In genomic region chr1:161001068-161001467, GRCh38 we compare ENCODE assay signal across 2 cellular contexts.
TF ChIP-seq lines count a peak whose summit lies in the region.

No MANE protein-coding gene starts in this region.

TF ChIP-seq in SK-N-SH treated with all-trans-retinoic acid at 6 μM for 48 hours, 23 proteins besides CTCF, POLR2A, EP300 and RAD21 (continued from another document):
- no peak for TF ChIP-seq ZNF8 (CRISPR knock-in tag; IDR thresholded peaks at IDR 0.05)
- TF ChIP-seq ZFP30 (CRISPR knock-in tag; IDR thresholded peaks at IDR 0.05) = no peak
- TF ChIP-seq ZNF70 (CRISPR knock-in tag; IDR thresholded peaks at IDR 0.05) = no peak
- no peak for TF ChIP-seq ARNTL (CRISPR knock-in tag; IDR thresholded peaks at IDR 0.05; ENCODE audit: borderline replicate concordance, low read depth)
- TF ChIP-seq GLIS3 (CRISPR knock-in tag; IDR thresholded peaks at IDR 0.05) = no peak
- no peak for TF ChIP-seq CSRNP3 (CRISPR knock-in tag; IDR thresholded peaks at IDR 0.05)
- no peak for TF ChIP-seq ESRRG (CRISPR knock-in tag; IDR thresholded peaks at IDR 0.05)
- no peak for TF ChIP-seq TOX (CRISPR knock-in tag; IDR thresholded peaks at IDR 0.05; ENCODE audit: borderline replicate concordance)
- no peak for TF ChIP-seq SNAI2 (CRISPR knock-in tag; IDR thresholded peaks at IDR 0.05)
- TF ChIP-seq, protein P1, sequence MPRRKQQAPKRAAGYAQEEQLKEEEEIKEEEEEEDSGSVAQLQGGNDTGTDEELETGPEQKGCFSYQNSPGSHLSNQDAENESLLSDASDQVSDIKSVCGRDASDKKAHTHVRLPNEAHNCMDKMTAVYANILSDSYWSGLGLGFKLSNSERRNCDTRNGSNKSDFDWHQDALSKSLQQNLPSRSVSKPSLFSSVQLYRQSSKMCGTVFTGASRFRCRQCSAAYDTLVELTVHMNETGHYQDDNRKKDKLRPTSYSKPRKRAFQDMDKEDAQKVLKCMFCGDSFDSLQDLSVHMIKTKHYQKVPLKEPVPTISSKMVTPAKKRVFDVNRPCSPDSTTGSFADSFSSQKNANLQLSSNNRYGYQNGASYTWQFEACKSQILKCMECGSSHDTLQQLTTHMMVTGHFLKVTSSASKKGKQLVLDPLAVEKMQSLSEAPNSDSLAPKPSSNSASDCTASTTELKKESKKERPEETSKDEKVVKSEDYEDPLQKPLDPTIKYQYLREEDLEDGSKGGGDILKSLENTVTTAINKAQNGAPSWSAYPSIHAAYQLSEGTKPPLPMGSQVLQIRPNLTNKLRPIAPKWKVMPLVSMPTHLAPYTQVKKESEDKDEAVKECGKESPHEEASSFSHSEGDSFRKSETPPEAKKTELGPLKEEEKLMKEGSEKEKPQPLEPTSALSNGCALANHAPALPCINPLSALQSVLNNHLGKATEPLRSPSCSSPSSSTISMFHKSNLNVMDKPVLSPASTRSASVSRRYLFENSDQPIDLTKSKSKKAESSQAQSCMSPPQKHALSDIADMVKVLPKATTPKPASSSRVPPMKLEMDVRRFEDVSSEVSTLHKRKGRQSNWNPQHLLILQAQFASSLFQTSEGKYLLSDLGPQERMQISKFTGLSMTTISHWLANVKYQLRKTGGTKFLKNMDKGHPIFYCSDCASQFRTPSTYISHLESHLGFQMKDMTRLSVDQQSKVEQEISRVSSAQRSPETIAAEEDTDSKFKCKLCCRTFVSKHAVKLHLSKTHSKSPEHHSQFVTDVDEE (CRISPR knock-in tag; IDR thresholded peaks at IDR 0.05) = no peak
- no peak for TF ChIP-seq ZC3H10 (CRISPR knock-in tag; IDR thresholded peaks at IDR 0.05)
- TF ChIP-seq ZNF565 (CRISPR knock-in tag; conservative IDR thresholded peaks at IDR 0.05; ENCODE audit: low read depth) = no peak
- TF ChIP-seq, protein P2, sequence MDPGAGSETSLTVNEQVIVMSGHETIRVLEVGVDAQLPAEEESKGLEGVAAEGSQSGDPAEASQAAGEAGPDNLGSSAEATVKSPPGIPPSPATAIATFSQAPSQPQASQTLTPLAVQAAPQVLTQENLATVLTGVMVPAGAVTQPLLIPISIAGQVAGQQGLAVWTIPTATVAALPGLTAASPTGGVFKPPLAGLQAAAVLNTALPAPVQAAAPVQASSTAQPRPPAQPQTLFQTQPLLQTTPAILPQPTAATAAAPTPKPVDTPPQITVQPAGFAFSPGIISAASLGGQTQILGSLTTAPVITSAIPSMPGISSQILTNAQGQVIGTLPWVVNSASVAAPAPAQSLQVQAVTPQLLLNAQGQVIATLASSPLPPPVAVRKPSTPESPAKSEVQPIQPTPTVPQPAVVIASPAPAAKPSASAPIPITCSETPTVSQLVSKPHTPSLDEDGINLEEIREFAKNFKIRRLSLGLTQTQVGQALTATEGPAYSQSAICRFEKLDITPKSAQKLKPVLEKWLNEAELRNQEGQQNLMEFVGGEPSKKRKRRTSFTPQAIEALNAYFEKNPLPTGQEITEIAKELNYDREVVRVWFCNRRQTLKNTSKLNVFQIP (CRISPR knock-in tag; IDR thresholded peaks at IDR 0.05; ENCODE audit: borderline replicate concordance, low read depth) = no peak
- no peak for TF ChIP-seq TCF4 (CRISPR knock-in tag; IDR thresholded peaks at IDR 0.05; ENCODE audit: borderline replicate concordance)

TF ChIP-seq in SK-N-SH, 30 proteins besides CTCF, POLR2A, EP300 and RAD21:
- TF ChIP-seq USF2 (IDR thresholded peaks at IDR 0.05; ENCODE audit: borderline replicate concordance, low read depth, low read length) = no peak
- TF ChIP-seq ELF1 (IDR thresholded peaks at IDR 0.05) = no peak
- TF ChIP-seq MXI1 (IDR thresholded peaks at IDR 0.05; ENCODE audit: low read depth, low read length) = no peak
- TF ChIP-seq RFX5 (IDR thresholded peaks at IDR 0.05; ENCODE audit: low read length) = no peak
- no peak for TF ChIP-seq FOXM1 (IDR thresholded peaks at IDR 0.05; ENCODE audit: low read depth)
- no peak for TF ChIP-seq TAF1 (IDR thresholded peaks at IDR 0.05; ENCODE audit: borderline replicate concordance, low read depth, low read length)
- TF ChIP-seq TEAD4 (IDR thresholded peaks at IDR 0.05; ENCODE audit: borderline replicate concordance, insufficient read depth) = no peak
- no peak for TF ChIP-seq USF1 (IDR thresholded peaks at IDR 0.05; ENCODE audit: borderline replicate concordance, low read depth)
- no peak for TF ChIP-seq RCOR1 (IDR thresholded peaks at IDR 0.05; ENCODE audit: low read length)
- TF ChIP-seq RXRA (IDR thresholded peaks at IDR 0.05; ENCODE audit: borderline replicate concordance, low read depth) = no peak
- TF ChIP-seq TCF12 (IDR thresholded peaks at IDR 0.05) = no peak
- no peak for TF ChIP-seq FOXJ3 (CRISPR knock-in tag; IDR thresholded peaks at IDR 0.05)
- no peak for TF ChIP-seq FOSL2 (IDR thresholded peaks at IDR 0.05; ENCODE audit: borderline replicate concordance, low read depth)
